Comparison of ENCODE assay signal across 13 cellular contexts in genomic region chr5:127833999-127834953, GRCh38.
A peak's percentile ranks its signal among the peaks of the same experiment; 100 is the strongest.
DNase-seq lines count a peak whose midpoint lies in the region; ATAC-seq, FAIRE-seq and TF ChIP-seq lines count a peak whose summit lies in the region.
"Had no signal": no experiment of that assay in that cellular context is flagged by ENCODE, and none has a peak within 500 bp of the region (broad histone marks: within the 10 kb centered on the region; RNA-seq: fewer than 3 reads in every experiment).

No MANE protein-coding gene starts in this region.

- no peak overlapping the region for H3K27ac Mint-ChIP-seq in astrocyte (ENCODE audit: unreplicated experiment)
- H3K27ac Mint-ChIP-seq in CD8-positive, alpha-beta T cell = no peak overlapping the region
- H3K27ac Mint-ChIP-seq: activated CD8-positive, alpha-beta T cell treated with anti-CD3 and anti-CD28 coated beads for 36 hours; immature natural killer cell had no signal

- peak; percentile 16 to 26; a peak in 3 of 5 replicates for TF ChIP-seq RAD21 in A549 (conservative IDR thresholded peaks at IDR 0.05 in 1 of 2, IDR thresholded peaks at IDR 0.05 in 1 of 2)

- TF ChIP-seq EP300 in A549 (IDR thresholded peaks at IDR 0.05) (no peak), sigmoid colon (IDR thresholded peaks at IDR 0.05) (no peak)

- no peak overlapping the region for H2AFZ ChIP-seq in astrocyte (ENCODE audit: low read depth, low read length)

- no peak overlapping the region for H3K9ac ChIP-seq in astrocyte (ENCODE audit: low read length)

- H3K79me2 ChIP-seq in astrocyte (ENCODE audit: insufficient read depth, low read length) = no peaks in the 10 kb centered on the region

- ATAC-seq in A549 (peak; percentile 70 to 79; a peak in 4 of 6 replicates), GM19025 (IDR thresholded peaks at IDR 0.05; ENCODE audit: low read depth, unreplicated experiment) (peak; percentile 58), HG03378 (IDR thresholded peaks at IDR 0.05; ENCODE audit: unreplicated experiment) (peak; percentile 68)
- ATAC-seq in CD8-positive, alpha-beta T cell = no peak
- ATAC-seq: activated CD8-positive, alpha-beta T cell treated with anti-CD3 and anti-CD28 coated beads for 36 hours had no signal

- H3K4me3 ChIP-seq in A549 = no peak overlapping the region
- no peak overlapping the region for H3K4me3 ChIP-seq in astrocyte (ENCODE audit: insufficient read depth, low read depth, low read length)
- H3K4me3 ChIP-seq in CD8-positive, alpha-beta T cell (ENCODE audit: low read depth, low read length) = no peak overlapping the region
- H3K4me3 ChIP-seq in sigmoid colon = no peak overlapping the region

- H3K36me3 ChIP-seq in astrocyte (ENCODE audit: insufficient read depth, low read length) (no peaks in the 10 kb centered on the region), sigmoid colon (no peaks in the 10 kb centered on the region)
- H3K36me3 ChIP-seq in CD8-positive, alpha-beta T cell (ENCODE audit: insufficient read depth, low read length) = no peaks in the 10 kb centered on the region

- intact Hi-C loops in CD8-positive, alpha-beta T cell (cut with DNase I, micrococcal nuclease) = no loop called here
- intact Hi-C loops in sigmoid colon (cut with DNase I) = no loop called here

- no peaks in the 10 kb centered on the region for H3K36me3 Mint-ChIP-seq in astrocyte (ENCODE audit: low read depth, unreplicated experiment)
- H3K36me3 Mint-ChIP-seq in CD8-positive, alpha-beta T cell = no peaks in the 10 kb centered on the region
- H3K36me3 Mint-ChIP-seq: immature natural killer cell had no signal

- POLR2A ChIA-PET in A549 (lab: Yijun Ruan, JAX) = no interaction called here
- POLR2A ChIA-PET in CD8-positive, alpha-beta T cell (lab: Charles Lee) = no interaction called here

- TF ChIP-seq POLR2A in A549 (IDR thresholded peaks at IDR 0.05; ENCODE audit: low read length) (no peak), GM12892 (IDR thresholded peaks at IDR 0.05; ENCODE audit: low read depth, low read length) (no peak), sigmoid colon (IDR thresholded peaks at IDR 0.05) (no peak)

- CTCF ChIA-PET in A549 (lab: Yijun Ruan, JAX) = interaction anchor here (0.6 to 2.6 kb wide), 5 partner anchors 9 to 839 kb away, joined by 3 to 8 read pairs (median 4); no protein-coding TSS in a partner anchor
- CTCF ChIA-PET in CD8-positive, alpha-beta T cell (lab: Charles Lee) = no interaction called here

- H3K4me1 Mint-ChIP-seq in astrocyte (ENCODE audit: low read depth, unreplicated experiment) = peaks cover 11% of the 10 kb centered on the region
- H3K4me1 Mint-ChIP-seq in CD8-positive, alpha-beta T cell (ENCODE audit: low read depth) = no peaks in the 10 kb centered on the region
- H3K4me1 Mint-ChIP-seq: immature natural killer cell had no signal

- H3K27me3 ChIP-seq in astrocyte (ENCODE audit: insufficient read depth, low read length) = no peaks in the 10 kb centered on the region
- no peaks in the 10 kb centered on the region for H3K27me3 ChIP-seq in CD8-positive, alpha-beta T cell (ENCODE audit: insufficient read depth, low read length)
- no peaks in the 10 kb centered on the region for H3K27me3 ChIP-seq in sigmoid colon

- H3K27ac ChIP-seq in A549 = peak overlapping the region; percentile 7 to 30; a peak in 2 of 6 replicates
- no peak overlapping the region for H3K27ac ChIP-seq in astrocyte (ENCODE audit: low read depth, low read length)
- H3K27ac ChIP-seq in CD8-positive, alpha-beta T cell (ENCODE audit: low read depth, low read length) = no peak overlapping the region
- no peak overlapping the region for H3K27ac ChIP-seq in sigmoid colon

- peaks cover 18% of the 10 kb centered on the region; the same call in 2 of the 3 replicates for H3K4me1 ChIP-seq in A549
- peaks cover 3% of the 10 kb centered on the region for H3K4me1 ChIP-seq in astrocyte (ENCODE audit: insufficient read depth, low read length)
- no peaks in the 10 kb centered on the region for H3K4me1 ChIP-seq in CD8-positive, alpha-beta T cell (ENCODE audit: insufficient read depth, low read length)
- H3K4me1 ChIP-seq in sigmoid colon = peaks cover 0 to 30% (median 21%) of the 10 kb centered on the region in 4 donors

- TF ChIP-seq CTCF in A549 (IDR thresholded peaks at IDR 0.05) (peak; percentile 11; the same call in 1 of the 3 replicates), astrocyte (IDR thresholded peaks at IDR 0.05; ENCODE audit: insufficient read depth, low read depth, low read length) (no peak), sigmoid colon (IDR thresholded peaks at IDR 0.05) (no peak)
- TF ChIP-seq CTCF in CD8-positive, alpha-beta T cell (IDR thresholded peaks at IDR 0.05) = no peak

- peaks cover 2% of the 10 kb centered on the region for H3K9me3 Mint-ChIP-seq in astrocyte (ENCODE audit: unreplicated experiment)
- H3K9me3 Mint-ChIP-seq in CD8-positive, alpha-beta T cell = no peaks in the 10 kb centered on the region
- H3K9me3 Mint-ChIP-seq: activated CD8-positive, alpha-beta T cell treated with anti-CD3 and anti-CD28 coated beads for 36 hours; immature natural killer cell had no signal

- H4K20me1 ChIP-seq in astrocyte (ENCODE audit: insufficient read depth, low read length) = no peaks in the 10 kb centered on the region

- H3K4me2 ChIP-seq in A549 (peak overlapping the region; percentile 64), astrocyte (ENCODE audit: low read length) (no peak overlapping the region)

- no peaks in the 10 kb centered on the region for H3K27me3 Mint-ChIP-seq in astrocyte (ENCODE audit: low read depth, unreplicated experiment)
- no peaks in the 10 kb centered on the region for H3K27me3 Mint-ChIP-seq in CD8-positive, alpha-beta T cell (ENCODE audit: low read depth)

- no peak overlapping the region for H3K4me3 Mint-ChIP-seq in astrocyte (ENCODE audit: unreplicated experiment)
- H3K4me3 Mint-ChIP-seq in CD8-positive, alpha-beta T cell = no peak overlapping the region
- H3K4me3 Mint-ChIP-seq: activated CD8-positive, alpha-beta T cell treated with anti-CD3 and anti-CD28 coated beads for 36 hours; immature natural killer cell had no signal

- H3K9me3 ChIP-seq in A549 (peaks cover 10% of the 10 kb centered on the region; the same call in 1 of the 3 replicates), astrocyte (ENCODE audit: insufficient read depth, low read depth, low read length) (peaks cover 3% of the 10 kb centered on the region), sigmoid colon (no peaks in the 10 kb centered on the region)
- H3K9me3 ChIP-seq in CD8-positive, alpha-beta T cell (ENCODE audit: low read length) = no peaks in the 10 kb centered on the region

- 28% methylated on average over 7 of the region's 7 CpGs for WGBS in A549 (ENCODE audit: missing lambda C conversion rate)
- whole genome bisulfite sequencing in sigmoid colon, 2 donors = 21 to 57% methylated on average over 7 of the region's 7 CpGs

- peak in 1 of 2 experiments; percentile 40 for DNase-seq in A549 (ENCODE audit: low read depth in 1 of 2, low spot score in 1 of 2)
- peak; percentile 22 for DNase-seq in astrocyte (ENCODE audit: low read depth)
- DNase-seq in GM12892 (ENCODE audit: insufficient read length) = no peak
- no peak for DNase-seq in CD8-positive, alpha-beta T cell
- DNase-seq in central memory CD4-positive, alpha-beta T cell = no peak
- DNase-seq in sigmoid colon = no peak
- DNase-seq: activated CD8-positive, alpha-beta T cell treated with anti-CD3 and anti-CD28 coated beads for 36 hours; cortex of kidney; H7; immature natural killer cell; stimulated activated CD4-positive, alpha-beta T cell treated with anti-CD3 and anti-CD28 coated beads, Interleukin-15, amount 100 ng/mL, for 24 hours had no signal

- FAIRE-seq in A549 (lab: Jason Lieb, UNC) = no peak
- no peak for FAIRE-seq in astrocyte (lab: Jason Lieb, UNC)
- no peak for FAIRE-seq in GM12892 (lab: Jason Lieb, UNC)

TF ChIP-seq in A549, 52 proteins besides CTCF, POLR2A, EP300 and RAD21:
- TF ChIP-seq ZNF302 (CRISPR knock-in tag; IDR thresholded peaks at IDR 0.05) (no peak), SMC3 (IDR thresholded peaks at IDR 0.05) (peak; percentile 10; the same call in 1 of the 3 replicates), KDM1A (IDR thresholded peaks at IDR 0.05; ENCODE audit: low read depth) (no peak), HEYL (CRISPR knock-in tag; IDR thresholded peaks at IDR 0.05) (no peak), CEBPB (IDR thresholded peaks at IDR 0.05) (peak; percentile 22 to 62; a peak in 2 of 4 replicates)

Comparison
In these comparisons a context has a peak if more than half of its experiments do, and no peak if none do; other contexts are left out.
1. H3K27ac ChIP-seq: peak in A549 (2 of 2); none in astrocyte (single experiment), CD8-positive, alpha-beta T cell (single experiment) and sigmoid colon (0 of 4).